ENCODE assay signal across 8 cellular contexts in genomic region chr12:120581998-120582397, GRCh38. TPM values are rescaled to one million over a fixed set of nuclear protein-coding genes. Genes with fewer than 3 reads are reported as not detected.
A peak's percentile ranks its signal among the peaks of the same experiment; 100 is the strongest.
DNase-seq lines count a peak whose midpoint lies in the region; ATAC-seq and TF ChIP-seq lines count a peak whose summit lies in the region.

No MANE protein-coding gene starts in this region.

- ATAC-seq in activated T-helper 17 cell treated with anti-CD3 and anti-CD28 coated beads, Interleukin-2, amount 50 U/mL, for 72 hours (replicated peaks), result no peak
- ATAC-seq in thoracic aorta (ENCODE audit: insufficient number of reproducible peaks, low FRiP score, low read depth), result no peak
- no peak for ATAC-seq in GM18867 (IDR thresholded peaks at IDR 0.05; ENCODE audit: unreplicated experiment)

- no peaks in the 10 kb centered on the region for H3K9me3 ChIP-seq in thoracic aorta

- H3K27ac ChIP-seq in thoracic aorta, result no peak overlapping the region

- peaks cover 43% of the 10 kb centered on the region for H3K36me3 Mint-ChIP-seq in activated T-cell treated with anti-CD3 and anti-CD28 coated beads, Interleukin-2, amount 50 U/mL, for 24 hours (ENCODE audit: low read depth)
- peaks cover 38% of the 10 kb centered on the region for H3K36me3 Mint-ChIP-seq in activated T-helper 17 cell treated with anti-CD3 and anti-CD28 coated beads, Interleukin-2, amount 50 U/mL, for 72 hours (ENCODE audit: low read depth)

- peaks cover 21% of the 10 kb centered on the region for H3K36me3 ChIP-seq in thoracic aorta

- H3K9me3 Mint-ChIP-seq in activated T-cell treated with anti-CD3 and anti-CD28 coated beads, Interleukin-2, amount 50 U/mL, for 24 hours, result no peaks in the 10 kb centered on the region
- no peaks in the 10 kb centered on the region for H3K9me3 Mint-ChIP-seq in activated T-helper 17 cell treated with anti-CD3 and anti-CD28 coated beads, Interleukin-2, amount 50 U/mL, for 72 hours

- no peak for TF ChIP-seq CTCF in thoracic aorta (IDR thresholded peaks at IDR 0.05)

- H3K4me3 Mint-ChIP-seq in activated T-cell treated with anti-CD3 and anti-CD28 coated beads, Interleukin-2, amount 50 U/mL, for 24 hours, result peak overlapping the region; percentile 97
- H3K4me3 Mint-ChIP-seq in activated T-helper 17 cell treated with anti-CD3 and anti-CD28 coated beads, Interleukin-2, amount 50 U/mL, for 72 hours, result peak overlapping the region; percentile 100

- H3K27me3 ChIP-seq in thoracic aorta (replicated peaks; ENCODE audit: insufficient read depth), result no peaks in the 10 kb centered on the region

- peaks cover 17% of the 10 kb centered on the region for H3K27me3 Mint-ChIP-seq in activated T-cell treated with anti-CD3 and anti-CD28 coated beads, Interleukin-2, amount 50 U/mL, for 24 hours
- no peaks in the 10 kb centered on the region for H3K27me3 Mint-ChIP-seq in activated T-helper 17 cell treated with anti-CD3 and anti-CD28 coated beads, Interleukin-2, amount 50 U/mL, for 72 hours

- DNase-seq in activated T-cell treated with anti-CD3 and anti-CD28 coated beads, Interleukin-2, amount 50 U/mL, for 24 hours, result no peak
- no peak for DNase-seq in activated T-cell treated with anti-CD3 and anti-CD28 coated beads for 4 hours
- peak; percentile 29 for DNase-seq in iris pigment epithelial cell (ENCODE audit: low read depth)
- no peak for DNase-seq in thoracic aorta (ENCODE audit: low spot score)
- DNase-seq in A172 (ENCODE audit: low spot score), result no peak
- no peak for DNase-seq in T1000 (lab: John Stamatoyannopoulos, UW)

- H3K4me3 ChIP-seq in thoracic aorta, result peak overlapping the region; percentile 85

- H3K4me1 ChIP-seq in thoracic aorta (ENCODE audit: control insufficient read depth in 1 of 2, low read depth in 2 of 2), result peaks cover 8 to 30% of the 10 kb centered on the region in 2 donors

- peak overlapping the region; percentile 95 for H3K27ac Mint-ChIP-seq in activated T-cell treated with anti-CD3 and anti-CD28 coated beads, Interleukin-2, amount 50 U/mL, for 24 hours
- H3K27ac Mint-ChIP-seq in activated T-helper 17 cell treated with anti-CD3 and anti-CD28 coated beads, Interleukin-2, amount 50 U/mL, for 72 hours, result peak overlapping the region; percentile 96

- H3K4me1 Mint-ChIP-seq in activated T-cell treated with anti-CD3 and anti-CD28 coated beads, Interleukin-2, amount 50 U/mL, for 24 hours (ENCODE audit: low read depth), result peaks cover 39% of the 10 kb centered on the region
- peaks cover 21% of the 10 kb centered on the region for H3K4me1 Mint-ChIP-seq in activated T-helper 17 cell treated with anti-CD3 and anti-CD28 coated beads, Interleukin-2, amount 50 U/mL, for 72 hours

RNA-seq across cellular contexts. Expression of gene POP5, which starts 0.8 kb away (rescaled TPM):
- total RNA-seq in activated T-helper 17 cell treated with anti-CD3 and anti-CD28 coated beads, Interleukin-2, amount 50 U/mL, for 72 hours, result 10 to 100 TPM; 29.9 to 41.5 TPM
- 10 to 100 TPM; 22.3 to 42.4 TPM for total RNA-seq in thoracic aorta
- total RNA-seq in A172 (2014; rRNA removed; shearing (Covaris generic)), result 54.7 and 60.3 TPM in 2 replicates

RNA-seq across cellular contexts. Expression of gene RNF10, which starts 47.8 kb away (rescaled TPM):
- total RNA-seq in activated T-helper 17 cell treated with anti-CD3 and anti-CD28 coated beads, Interleukin-2, amount 50 U/mL, for 72 hours, result 100 to 1,000 TPM; 182 to 212 TPM
- total RNA-seq in thoracic aorta, result 100 to 1,000 TPM in 1 of 2 donors, 10 to 100 TPM in 1; 98.0 to 165 TPM
- 46.2 and 85.2 TPM in 2 replicates for total RNA-seq in A172 (2014; rRNA removed; shearing (Covaris generic))

RNA-seq across cellular contexts. Expression of gene COQ5, which starts 53.0 kb away (rescaled TPM):
- total RNA-seq in activated T-helper 17 cell treated with anti-CD3 and anti-CD28 coated beads, Interleukin-2, amount 50 U/mL, for 72 hours, result 10 to 100 TPM; 17.2 to 21.8 TPM
- 10 to 100 TPM; 16.5 to 38.0 TPM for total RNA-seq in thoracic aorta
- total RNA-seq in A172 (2014; rRNA removed; shearing (Covaris generic)), result 30.2 and 39.2 TPM in 2 replicates

RNA-seq across cellular contexts. Expression of gene CABP1, which starts 58.4 kb away (rescaled TPM):
- 1 to 10 TPM in 1 of 2 donors, under 1 TPM in 1; 0.56 to 6.9 TPM for total RNA-seq in activated T-helper 17 cell treated with anti-CD3 and anti-CD28 coated beads, Interleukin-2, amount 50 U/mL, for 72 hours
- 1 to 10 TPM in 1 of 2 donors, not detected in 1; 1.4 TPM for total RNA-seq in thoracic aorta
- total RNA-seq in A172 (2014; rRNA removed; shearing (Covaris generic)), result 0.83 TPM in 1 of 2 replicates, not detected in the other
